ENCODE assay signal across 10 cellular contexts in the genomic region with DNA sequence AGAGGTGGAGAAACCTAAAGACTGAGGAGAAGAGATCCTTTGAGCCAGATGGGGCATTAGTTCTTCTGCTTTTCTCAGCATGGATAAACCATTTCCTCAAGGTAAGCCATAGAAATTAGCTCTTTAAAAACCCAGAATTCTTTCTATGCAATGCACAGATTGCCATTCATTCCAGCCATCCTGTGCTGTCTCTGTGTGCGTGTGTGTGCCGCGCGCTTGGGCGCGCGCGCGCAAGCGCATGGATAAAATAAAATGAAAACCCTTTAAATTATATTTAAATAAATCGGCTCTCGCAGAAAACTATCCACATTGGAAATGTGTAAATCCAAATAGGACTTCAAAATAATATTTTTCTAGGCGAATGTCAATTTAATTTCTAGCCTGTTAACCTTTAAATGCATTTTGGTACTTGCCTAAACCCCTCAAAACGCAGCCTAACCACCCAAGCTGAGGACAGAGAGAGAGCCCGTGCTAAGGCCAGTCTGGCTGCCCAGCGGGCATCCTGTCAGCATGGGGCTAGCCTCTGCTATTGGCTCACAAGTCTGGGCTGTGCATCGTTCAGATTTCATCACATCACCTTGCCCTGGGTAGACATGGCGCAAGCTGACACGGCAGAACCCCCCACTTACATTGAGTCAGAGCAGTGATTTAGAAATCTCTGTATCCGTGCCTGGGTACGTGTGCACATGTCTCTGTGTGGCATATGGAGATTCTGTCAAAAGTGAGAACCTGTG.
DNase-seq lines count a peak whose midpoint lies in the region; ATAC-seq lines count a peak whose summit lies in the region.
"Had no signal": no experiment of that assay in that cellular context is flagged by ENCODE, and none has a peak within 500 bp of the region (broad histone marks: within the 10 kb centered on the region; RNA-seq: fewer than 3 reads in every experiment).

No MANE protein-coding gene starts in this region.

- H3K27me3 ChIP-seq in subcutaneous abdominal adipose tissue (ENCODE audit: control insufficient read depth in 5 of 5, insufficient read depth in 4 of 5, low read length in 5 of 5) (no peaks in the 10 kb centered on the region), SJCRH30 (no peaks in the 10 kb centered on the region)

- H3K36me3 Mint-ChIP-seq in T-helper 1 cell treated with Interleukin-12 subunit alpha and Interleukin-12 subunit beta and Interleukin-4 antibody, amounts not matched to agents 30 μg/mL and 1 μg/mL, for 36 hours (ENCODE audit: low read depth) = no peaks in the 10 kb centered on the region
- no peaks in the 10 kb centered on the region for H3K36me3 Mint-ChIP-seq in activated naive CD8-positive, alpha-beta T cell treated with anti-CD3 and anti-CD28 coated beads, Interleukin-2, amount 10 ng/mL, durations not matched to agents 7 days and 5 days

- H3K4me1 ChIP-seq in subcutaneous abdominal adipose tissue (ENCODE audit: control insufficient read depth in 5 of 5, insufficient read depth in 5 of 5, low read length in 5 of 5) = peaks cover 3 to 6% (median 4%) of the 10 kb centered on the region in 5 donors
- no peaks in the 10 kb centered on the region for H3K4me1 ChIP-seq in SJCRH30

- H3K27me3 Mint-ChIP-seq in T-helper 1 cell treated with Interleukin-12 subunit alpha and Interleukin-12 subunit beta and Interleukin-4 antibody, amounts not matched to agents 30 μg/mL and 1 μg/mL, for 36 hours (ENCODE audit: low read depth) = peaks cover 4% of the 10 kb centered on the region
- H3K27me3 Mint-ChIP-seq in activated naive CD8-positive, alpha-beta T cell treated with anti-CD3 and anti-CD28 coated beads, Interleukin-2, amount 10 ng/mL, durations not matched to agents 7 days and 5 days = no peaks in the 10 kb centered on the region

- H3K4me1 Mint-ChIP-seq in T-helper 1 cell treated with Interleukin-12 subunit alpha and Interleukin-12 subunit beta and Interleukin-4 antibody, amounts not matched to agents 30 μg/mL and 1 μg/mL, for 36 hours (ENCODE audit: low read depth) = peaks cover 8% of the 10 kb centered on the region
- peaks cover 4% of the 10 kb centered on the region for H3K4me1 Mint-ChIP-seq in activated naive CD8-positive, alpha-beta T cell treated with anti-CD3 and anti-CD28 coated beads, Interleukin-2, amount 10 ng/mL, durations not matched to agents 7 days and 5 days

- POLR2A ChIA-PET in activated naive CD8-positive, alpha-beta T cell treated with anti-CD3 and anti-CD28 coated beads, Interleukin-2, amount 10 ng/mL, durations not matched to agents 7 days and 5 days (lab: Charles Lee) = no interaction called here

- H3K9ac ChIP-seq in subcutaneous abdominal adipose tissue (ENCODE audit: low read length in 5 of 5) = peak overlapping the region in 1 of 5 donors; percentile 22
- H3K9ac ChIP-seq: BLaER1 treated with 17β-estradiol and CSF1 and Interleukin-3, amounts not matched to agents 10 nM and 100 nM had no signal

- H3K9me3 ChIP-seq in subcutaneous abdominal adipose tissue (ENCODE audit: control insufficient read depth in 5 of 5, low read length in 5 of 5) = no peaks in the 10 kb centered on the region
- H3K9me3 ChIP-seq in SJCRH30 (replicated peaks) = no peaks in the 10 kb centered on the region
- H3K9me3 ChIP-seq: BLaER1 treated with 17β-estradiol and CSF1 and Interleukin-3, amounts not matched to agents 10 nM and 100 nM had no signal

- H3K4me3 ChIP-seq in iPS-11a (ENCODE audit: low read depth, low read length) (peak overlapping the region; percentile 25), subcutaneous abdominal adipose tissue (ENCODE audit: low read depth in 1 of 5, low read length in 5 of 5) (peak overlapping the region; percentile 30 to 80 (median 65)), SJCRH30 (no peak overlapping the region)
- H3K4me3 ChIP-seq: BLaER1 treated with 17β-estradiol and CSF1 and Interleukin-3, amounts not matched to agents 10 nM and 100 nM had no signal

- H3K36me3 ChIP-seq in subcutaneous abdominal adipose tissue (ENCODE audit: control insufficient read depth in 5 of 5, insufficient read depth in 5 of 5, low read length in 5 of 5) (no peaks in the 10 kb centered on the region), SJCRH30 (no peaks in the 10 kb centered on the region)
- H3K36me3 ChIP-seq: BLaER1 treated with 17β-estradiol and CSF1 and Interleukin-3, amounts not matched to agents 10 nM and 100 nM had no signal

- H3K27ac Mint-ChIP-seq in T-helper 1 cell treated with Interleukin-12 subunit alpha and Interleukin-12 subunit beta and Interleukin-4 antibody, amounts not matched to agents 30 μg/mL and 1 μg/mL, for 36 hours = no peak overlapping the region
- H3K27ac Mint-ChIP-seq in activated naive CD8-positive, alpha-beta T cell treated with anti-CD3 and anti-CD28 coated beads, Interleukin-2, amount 10 ng/mL, durations not matched to agents 7 days and 5 days = no peak overlapping the region

- H3K9me3 Mint-ChIP-seq in T-helper 1 cell treated with Interleukin-12 subunit alpha and Interleukin-12 subunit beta and Interleukin-4 antibody, amounts not matched to agents 30 μg/mL and 1 μg/mL, for 36 hours = peaks cover 6% of the 10 kb centered on the region
- H3K9me3 Mint-ChIP-seq in activated naive CD8-positive, alpha-beta T cell treated with anti-CD3 and anti-CD28 coated beads, Interleukin-2, amount 10 ng/mL, durations not matched to agents 7 days and 5 days = peaks cover 1% of the 10 kb centered on the region

- no peak overlapping the region for H3K27ac ChIP-seq in subcutaneous abdominal adipose tissue (ENCODE audit: low read depth, low read length)
- H3K27ac ChIP-seq in SJCRH30 = no peak overlapping the region
- H3K27ac ChIP-seq: BLaER1 treated with 17β-estradiol and CSF1 and Interleukin-3, amounts not matched to agents 10 nM and 100 nM had no signal

- H3K4me3 Mint-ChIP-seq in T-helper 1 cell treated with Interleukin-12 subunit alpha and Interleukin-12 subunit beta and Interleukin-4 antibody, amounts not matched to agents 30 μg/mL and 1 μg/mL, for 36 hours = peak overlapping the region; percentile 77
- H3K4me3 Mint-ChIP-seq in activated naive CD8-positive, alpha-beta T cell treated with anti-CD3 and anti-CD28 coated beads, Interleukin-2, amount 10 ng/mL, durations not matched to agents 7 days and 5 days = peak overlapping the region; percentile 80

- DNase-seq in T-helper 1 cell (no peak), NCI-H526 (lab: John Stamatoyannopoulos, UW) (no peak), SJCRH30 (no peak)
- no peak for DNase-seq in activated naive CD8-positive, alpha-beta T cell treated with anti-CD3 and anti-CD28 coated beads, Interleukin-2, amount 10 ng/mL, durations not matched to agents 7 days and 5 days
- DNase-seq: NK-92 treated with Interleukin-12 subunit alpha and Interleukin-12 subunit beta, amount 100 ng/mL, for 24 hours had no signal

- no peak for ATAC-seq in activated naive CD8-positive, alpha-beta T cell treated with anti-CD3 and anti-CD28 coated beads, Interleukin-2, amount 10 ng/mL, durations not matched to agents 7 days and 5 days (ENCODE audit: low read depth)
- no peak for ATAC-seq in HG03025 (IDR thresholded peaks at IDR 0.05; ENCODE audit: low FRiP score, unreplicated experiment)
